Comparison of ENCODE assay signal across 8 cellular contexts in genomic region chr12:113056631-113057488, GRCh38. TPM values are rescaled to one million over a fixed set of nuclear protein-coding genes. Genes with fewer than 3 reads are reported as not detected.
DNase-seq lines count a peak whose midpoint lies in the region; ATAC-seq and TF ChIP-seq lines count a peak whose summit lies in the region.

TSS of gene DTX1 (plus strand) at chr12:113056730. CDS start at chr12:113058193, 1,463 bp downstream.

- no peak for TF ChIP-seq CTCF in HEK293 (tag by site-specific recombination; IDR thresholded peaks at IDR 0.05)

- H3K4me3 ChIP-seq in HEK293 (ENCODE audit: low read depth, low read length) = peak within 1 kb of the TSS; percentile 2; the same call in 1 of the 2 replicates
- peak within 1 kb of the TSS; percentile 27 to 36 for H3K4me3 ChIP-seq in esophagus (ENCODE audit: low read depth in 1 of 2, low read length in 2 of 2)

- CTCF ChIA-PET in HEK293 (lab: Yijun Ruan, JAX) = interaction anchor here (0.5 kb wide), 1 partner anchor 28 kb away, joined by 4 read pairs; no protein-coding TSS in a partner anchor

- ATAC-seq in HG02642 (IDR thresholded peaks at IDR 0.05; ENCODE audit: poor library complexity, unreplicated experiment) (no peak), HG03175 (IDR thresholded peaks at IDR 0.05; ENCODE audit: unreplicated experiment) (no peak)

- no peak within 1 kb of the TSS for H3K27ac ChIP-seq in HEK293 (ENCODE audit: extremely low read depth, low read depth, low read length)
- no peak within 1 kb of the TSS for H3K27ac ChIP-seq in esophagus (ENCODE audit: low read depth in 2 of 2, low read length in 1 of 2)

- peak; percentile 36 to 47 for DNase-seq in activated CD4-positive, alpha-beta T cell treated with anti-CD3 and anti-CD28 coated beads, Interleukin-2, amount 50 U/mL, for 4 hours
- peak; percentile 67 for DNase-seq in occipital lobe (lab: John Stamatoyannopoulos, UW)
- no peak for DNase-seq in A172 (ENCODE audit: low spot score)
- no peak for DNase-seq in NCI-H2171 (lab: John Stamatoyannopoulos, UW)

- no peaks in the 10 kb centered on the region for H3K9me3 ChIP-seq in HEK293 (ENCODE audit: control insufficient read depth, insufficient read depth, low read depth, low read length)
- peaks cover 0 to 2% of the 10 kb centered on the region in 2 donors for H3K9me3 ChIP-seq in esophagus (ENCODE audit: control insufficient read depth in 2 of 2, insufficient read depth in 1 of 2, low read depth in 1 of 2, low read length in 1 of 2)

- POLR2A ChIA-PET in HEK293 (lab: Yijun Ruan, JAX) = no interaction called here

- WGBS in esophagus, 2 donors = 1 to 2% methylated on average over 63 to 94 of the region's 94 CpGs

- no peaks in the 10 kb centered on the region for H3K4me1 ChIP-seq in HEK293 (ENCODE audit: control insufficient read depth, insufficient read depth, low read length)
- H3K4me1 ChIP-seq in esophagus (ENCODE audit: control insufficient read depth in 2 of 2, insufficient read depth in 2 of 2, low read length in 1 of 2) = peaks cover 4% of the 10 kb centered on the region in 2 donors

- H3K27me3 ChIP-seq in esophagus (ENCODE audit: control insufficient read depth in 1 of 2, insufficient read depth in 2 of 2, low read length in 2 of 2) = peaks cover 0 to 6% of the 10 kb centered on the region in 2 donors

- no peaks in the 10 kb centered on the region for H3K36me3 ChIP-seq in HEK293 (ENCODE audit: control insufficient read depth in 2 of 2, insufficient read depth in 1 of 2, low read length in 2 of 2)
- H3K36me3 ChIP-seq in esophagus (ENCODE audit: control insufficient read depth in 2 of 2, insufficient read depth in 2 of 2, low read length in 1 of 2) = no peaks in the 10 kb centered on the region

TF ChIP-seq in HEK293, 187 proteins besides CTCF, POLR2A, EP300 and RAD21 (continues in another document):
- TF ChIP-seq ZNF48 (tag by site-specific recombination; IDR thresholded peaks at IDR 0.05) = no peak
- 0 out of 2 replicates have a peak, but pooled peaks have one; percentile 21 for TF ChIP-seq ZNF76 (tag by site-specific recombination; IDR thresholded peaks at IDR 0.05; ENCODE audit: borderline replicate concordance, low read depth)
- no peak for TF ChIP-seq REST (tag by site-specific recombination; IDR thresholded peaks at IDR 0.05)
- TF ChIP-seq ZNF416 (tag by site-specific recombination; IDR thresholded peaks at IDR 0.05) = no peak
- TF ChIP-seq ZBTB26 (tag by site-specific recombination; optimal IDR thresholded peaks at IDR 0.05) = peak; percentile 36
- TF ChIP-seq ZNF223 (tag by site-specific recombination; IDR thresholded peaks at IDR 0.05) = no peak
- peak; percentile 27; the same call in 1 of the 2 replicates for TF ChIP-seq GLIS1 (tag by site-specific recombination; IDR thresholded peaks at IDR 0.05)
- TF ChIP-seq ZNF704 (tag by site-specific recombination; IDR thresholded peaks at IDR 0.05) = no peak
- TF ChIP-seq ZNF169 (tag by site-specific recombination; IDR thresholded peaks at IDR 0.05) = no peak
- no peak for TF ChIP-seq ZNF280C (tag by site-specific recombination; IDR thresholded peaks at IDR 0.05)
- TF ChIP-seq ZNF792 (tag by site-specific recombination; IDR thresholded peaks at IDR 0.05) = no peak
- TF ChIP-seq SP3 (tag by site-specific recombination; IDR thresholded peaks at IDR 0.05) = 0 out of 2 replicates have a peak, but pooled peaks have one; percentile 18
- TF ChIP-seq ZNF449 (tag by site-specific recombination; IDR thresholded peaks at IDR 0.05) = no peak
- TF ChIP-seq ZNF707 (tag by site-specific recombination; IDR thresholded peaks at IDR 0.05) = no peak
- no peak for TF ChIP-seq HOXA7 (CRISPR knock-in tag; IDR thresholded peaks at IDR 0.05; ENCODE audit: borderline replicate concordance)
- TF ChIP-seq GLIS2 (tag by site-specific recombination; IDR thresholded peaks at IDR 0.05) = peak; percentile 50; the same call in 1 of the 2 replicates
- TF ChIP-seq ZNF341 (tag by site-specific recombination; IDR thresholded peaks at IDR 0.05; ENCODE audit: low read depth) = peak; percentile 43; the same call in 1 of the 2 replicates

RNA-seq across cellular contexts. Expression of gene DTX1, which starts in this region (rescaled TPM):
- polyA plus RNA-seq in esophagus = under 1 TPM; 0.49 to 0.59 TPM
- 16.2 TPM for total RNA-seq in occipital lobe
- 2.8 and 3.8 TPM in 2 replicates for total RNA-seq in A172 (2014; rRNA removed; shearing (Covaris generic))

Comparison
In these comparisons a context has a peak if more than half of its experiments do, and no peak if none do; other contexts are left out.
1. DNase-seq: peak in activated CD4-positive, alpha-beta T cell treated with anti-CD3 and anti-CD28 coated beads, Interleukin-2, amount 50 U/mL, for 4 hours (2 of 2) and occipital lobe (single experiment); none in A172 (single experiment) and NCI-H2171 (single experiment).